Comparison of ENCODE assay signal across 12 cellular contexts in genomic region chr12:96234591-96235496, GRCh38. TPM values are rescaled to one million over a fixed set of nuclear protein-coding genes. Genes with fewer than 3 reads are reported as not detected.
DNase-seq lines count a peak whose midpoint lies in the region; FAIRE-seq and TF ChIP-seq lines count a peak whose summit lies in the region.
"Had no signal": no experiment of that assay in that cellular context is flagged by ENCODE, and none has a peak within 500 bp of the region (broad histone marks: within the 10 kb centered on the region; RNA-seq: fewer than 3 reads in every experiment).

No MANE protein-coding gene starts in this region.

- peaks cover 4% of the 10 kb centered on the region for H3K4me1 ChIP-seq in parathyroid adenoma
- H3K4me1 ChIP-seq in BE2C, result peaks cover 20% of the 10 kb centered on the region

- H3K9me3 ChIP-seq in AG04450 (ENCODE audit: control insufficient read depth, insufficient read depth, low read length), result no peaks in the 10 kb centered on the region
- H3K9me3 ChIP-seq in parathyroid adenoma (ENCODE audit: control insufficient read depth, low read length), result no peaks in the 10 kb centered on the region
- no peaks in the 10 kb centered on the region for H3K9me3 ChIP-seq in BE2C

- TF ChIP-seq CTCF in AG04450 (IDR thresholded peaks at IDR 0.05; ENCODE audit: low read depth, low read length) (no peak), endothelial cell (IDR thresholded peaks at IDR 0.05; ENCODE audit: unreplicated experiment) (no peak), parathyroid adenoma (IDR thresholded peaks at IDR 0.05) (no peak), D721Med (IDR thresholded peaks at IDR 0.05; ENCODE audit: insufficient read depth, missing control alignments) (no peak), BE2C (IDR thresholded peaks at IDR 0.05; ENCODE audit: low read depth, low read length) (no peak)

- H2AFZ ChIP-seq in parathyroid adenoma, result no peak overlapping the region
- H2AFZ ChIP-seq: hepatocyte had no signal

- H3K4me1 Mint-ChIP-seq in endothelial cell (ENCODE audit: unreplicated experiment), result peaks cover 65% of the 10 kb centered on the region

- peak overlapping the region; percentile 53 for H3K4me3 Mint-ChIP-seq in endothelial cell (ENCODE audit: unreplicated experiment)
- H3K4me3 Mint-ChIP-seq: dendritic cell treated with granulocyte-macrophage colony-stimulating factor and Interleukin-4, amounts not matched to agents 40 ng/mL and 50 ng/mL, for 4 days had no signal

- no peaks in the 10 kb centered on the region for H3K9me3 Mint-ChIP-seq in endothelial cell (ENCODE audit: unreplicated experiment)
- H3K9me3 Mint-ChIP-seq: dendritic cell treated with granulocyte-macrophage colony-stimulating factor and Interleukin-4, amounts not matched to agents 40 ng/mL and 50 ng/mL, for 4 days had no signal

- CTCF ChIA-PET in AG04450 (lab: Charles Lee), result interaction anchor here (0.6 to 3.4 kb wide), 4 partner anchors 19 to 282 kb away, joined by 3 to 20 read pairs (median 10); no protein-coding TSS in a partner anchor

- H3K4me3 ChIP-seq in AG04450 (ENCODE audit: low read depth, low read length) (no peak overlapping the region), parathyroid adenoma (ENCODE audit: low read depth, low read length) (no peak overlapping the region), BE2C (ENCODE audit: low read depth, low read length) (no peak overlapping the region)
- H3K4me3 ChIP-seq: hepatocyte had no signal

- H3K27me3 Mint-ChIP-seq in endothelial cell (ENCODE audit: unreplicated experiment), result peaks cover 9% of the 10 kb centered on the region
- H3K27me3 Mint-ChIP-seq: dendritic cell treated with granulocyte-macrophage colony-stimulating factor and Interleukin-4, amounts not matched to agents 40 ng/mL and 50 ng/mL, for 4 days had no signal

- no peaks in the 10 kb centered on the region for H3K27me3 ChIP-seq in AG04450 (ENCODE audit: control insufficient read depth, insufficient read depth, low read length)
- H3K27me3 ChIP-seq in parathyroid adenoma (ENCODE audit: control insufficient read depth, insufficient read depth, low read length), result no peaks in the 10 kb centered on the region
- H3K27me3 ChIP-seq in BE2C, result no peaks in the 10 kb centered on the region
- H3K27me3 ChIP-seq: hepatocyte had no signal

- H3K36me3 ChIP-seq in parathyroid adenoma (ENCODE audit: control insufficient read depth, insufficient read depth, low read length) (no peaks in the 10 kb centered on the region), BE2C (no peaks in the 10 kb centered on the region; the same call in 1 of the 2 replicates)

- peak overlapping the region; percentile 67 for H3K27ac Mint-ChIP-seq in endothelial cell (ENCODE audit: unreplicated experiment)
- H3K27ac Mint-ChIP-seq: dendritic cell treated with granulocyte-macrophage colony-stimulating factor and Interleukin-4, amounts not matched to agents 40 ng/mL and 50 ng/mL, for 4 days had no signal

- H3K4me2 ChIP-seq in parathyroid adenoma (ENCODE audit: low read length), result no peak overlapping the region
- H3K4me2 ChIP-seq: hepatocyte had no signal

- no peak for FAIRE-seq in D721Med (lab: Jason Lieb, UNC)
- FAIRE-seq: RCC 7860, TTC549 had no signal

- peaks cover 66% of the 10 kb centered on the region for H3K36me3 Mint-ChIP-seq in endothelial cell (ENCODE audit: low read depth, unreplicated experiment)

- peaks cover 2% of the 10 kb centered on the region for H3K79me2 ChIP-seq in parathyroid adenoma
- H3K79me2 ChIP-seq: hepatocyte had no signal

- H3K27ac ChIP-seq in AG04450 (ENCODE audit: low read depth, low read length), result peak overlapping the region; percentile 94
- peak overlapping the region; percentile 56 for H3K27ac ChIP-seq in parathyroid adenoma
- H3K27ac ChIP-seq: hepatocyte had no signal

- no peak overlapping the region for H3K9ac ChIP-seq in parathyroid adenoma

- DNase-seq in AG04450 (ENCODE audit: low read depth, low spot score) (no peak), NCI-H146 (lab: John Stamatoyannopoulos, UW) (peak; percentile 79), endothelial cell (ENCODE audit: low spot score) (no peak), D721Med (ENCODE audit: insufficient read length, low spot score) (no peak), BE2C (no peak), DMS 273 treated with DMSO at 0.1 percent for 48 hours (lab: John Stamatoyannopoulos, UW) (no peak), AG08396 (ENCODE audit: low spot score) (no peak)

- POLR2A ChIA-PET in AG04450 (lab: Yijun Ruan, JAX), result interaction anchor here (1.2 to 1.7 kb wide), 2 partner anchors 15 to 188 kb away, joined by 3 to 9 read pairs; no protein-coding TSS in a partner anchor

RNA-seq across cellular contexts. Expression of gene ELK3, which starts 40.7 kb away (rescaled TPM):
- polyA plus RNA-seq in AG04450 (2011; rRNA removed), result 26.7 and 31.2 TPM in 2 replicates
- polyA minus RNA-seq in AG04450 (2011; rRNA and poly(A)+ RNA removed), result 21.4 and 27.3 TPM in 2 replicates
- total RNA-seq in endothelial cell (ENCODE audit: unreplicated experiment), result 294 TPM
- polyA plus RNA-seq in BE2C (2012; ENCODE audit: insufficient read depth, insufficient read length, low read depth), result 26.6 TPM
